In genomic region chr1:196385109-196385508, GRCh38 we compare ENCODE assay signal across 25 cellular contexts.
DNase-seq lines count a peak whose midpoint lies in the region; ATAC-seq, FAIRE-seq and TF ChIP-seq lines count a peak whose summit lies in the region.
"Had no signal": no experiment of that assay in that cellular context is flagged by ENCODE, and none has a peak within 500 bp of the region (broad histone marks: within the 10 kb centered on the region; RNA-seq: fewer than 3 reads in every experiment).

No MANE protein-coding gene starts in this region.

- H3K27ac ChIP-seq in right atrium auricular region: no peak overlapping the region
- H3K27ac ChIP-seq: A549; BLaER1 treated with 17β-estradiol and CSF1 and Interleukin-3, amounts not matched to agents 10 nM and 100 nM had no signal

- intact Hi-C loops in Right ventricle myocardium superior (cut with DNase I): no loop called here

- no peaks in the 10 kb centered on the region for H3K27me3 ChIP-seq in right atrium auricular region
- H3K27me3 ChIP-seq: BE2C; BLaER1 treated with 17β-estradiol and CSF1 and Interleukin-3, amounts not matched to agents 10 nM and 100 nM had no signal

- H3K36me3 ChIP-seq in right atrium auricular region: no peaks in the 10 kb centered on the region
- H3K36me3 ChIP-seq: BLaER1 treated with 17β-estradiol and CSF1 and Interleukin-3, amounts not matched to agents 10 nM and 100 nM; HAP-1 had no signal

- no peaks in the 10 kb centered on the region for H3K4me1 ChIP-seq in right atrium auricular region
- H3K4me1 ChIP-seq: A549; BLaER1 treated with 17β-estradiol and CSF1 and Interleukin-3, amounts not matched to agents 10 nM and 100 nM had no signal

- DNase-seq in Right ventricle myocardium superior: no peak
- no peak for DNase-seq in right atrium auricular region (ENCODE audit: low spot score)
- DNase-seq in D721Med (ENCODE audit: insufficient read length, low spot score): no peak
- peak; percentile 36 for DNase-seq in choroid plexus epithelial cell (ENCODE audit: low read depth)
- peak; percentile 66 for DNase-seq in myocyte (ENCODE audit: low read depth)
- DNase-seq in NCI-H1417 treated with DMSO at 0.1 percent for 48 hours (lab: John Stamatoyannopoulos, UW): no peak
- DNase-seq: 8988T; ACHN; AML-193; BE2C; CD4-positive, alpha-beta T cell; CD8-positive, alpha-beta memory T cell; DMS53; DMS79 treated with DMSO at 0.1 percent for 48 hours; GF-D8; HFFc6 had no signal

- FAIRE-seq in D721Med (lab: Jason Lieb, UNC): peak; percentile 93
- FAIRE-seq: A549, GM12891, GM18507, H54 had no signal

- TF ChIP-seq CTCF in right atrium auricular region (IDR thresholded peaks at IDR 0.05) (no peak), D721Med (IDR thresholded peaks at IDR 0.05; ENCODE audit: insufficient read depth, missing control alignments) (no peak), choroid plexus epithelial cell (conservative IDR thresholded peaks at IDR 0.05; ENCODE audit: low read depth, low read length) (no peak)

- ATAC-seq in Right ventricle myocardium superior (ENCODE audit: poor library complexity) (peak; percentile 52), HG02571 (IDR thresholded peaks at IDR 0.05; ENCODE audit: unreplicated experiment) (no peak), HG03159 (IDR thresholded peaks at IDR 0.05; ENCODE audit: unreplicated experiment) (no peak)
- ATAC-seq: A549, GM23338 had no signal

- H3K4me3 ChIP-seq in right atrium auricular region (no peak overlapping the region), choroid plexus epithelial cell (ENCODE audit: low read depth, low read length) (no peak overlapping the region)
- H3K4me3 ChIP-seq: A549; BLaER1 treated with 17β-estradiol and CSF1 and Interleukin-3, amounts not matched to agents 10 nM and 100 nM; GM23338; HAP-1 had no signal

- H3K9me3 ChIP-seq in right atrium auricular region: no peaks in the 10 kb centered on the region
- H3K9me3 ChIP-seq: A549; BE2C; BLaER1 treated with 17β-estradiol and CSF1 and Interleukin-3, amounts not matched to agents 10 nM and 100 nM; HAP-1 had no signal

Comparison
In these comparisons a context has a peak if more than half of its experiments do, and no peak if none do; other contexts are left out.
1. DNase-seq: peak in choroid plexus epithelial cell (single experiment) and myocyte (single experiment); none in Right ventricle myocardium superior (single experiment), right atrium auricular region (single experiment), D721Med (single experiment) and NCI-H1417 treated with DMSO at 0.1 percent for 48 hours (single experiment).